In the genomic region with DNA sequence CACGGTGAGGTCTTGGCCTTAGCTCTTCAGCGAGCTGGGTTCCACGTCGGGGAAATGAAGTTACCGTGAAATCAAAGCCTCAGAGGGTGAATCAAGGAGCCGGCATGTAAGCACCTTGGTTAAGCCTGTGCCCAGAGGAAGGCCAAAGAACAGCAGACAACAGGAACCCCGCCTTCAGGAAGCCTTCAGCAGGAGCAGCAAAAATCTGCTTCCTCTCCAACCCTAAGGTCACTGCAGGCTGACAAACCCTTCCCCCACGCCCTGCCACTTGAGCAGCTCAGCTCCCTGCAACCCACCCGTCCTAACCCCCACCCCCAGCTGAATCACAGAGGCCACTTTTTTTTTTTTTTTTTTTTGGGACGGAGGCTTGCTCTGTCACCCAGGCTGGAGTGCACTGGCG, we compare ENCODE assay signal across 9 cellular contexts.
DNase-seq lines count a peak whose midpoint lies in the region; ATAC-seq and TF ChIP-seq lines count a peak whose summit lies in the region.
"Had no signal": no experiment of that assay in that cellular context is flagged by ENCODE, and none has a peak within 500 bp of the region (broad histone marks: within the 10 kb centered on the region; RNA-seq: fewer than 3 reads in every experiment).

No MANE protein-coding gene starts in this region.

- no peak overlapping the region for H3K27ac ChIP-seq in PC-3 (ENCODE audit: low read length)

- no peak overlapping the region for H2AFZ ChIP-seq in PC-3 (ENCODE audit: low read length)

- H3K9me2 ChIP-seq in PC-3 (replicated peaks; ENCODE audit: low read length) = no peaks in the 10 kb centered on the region

- peak; percentile 38 for DNase-seq in GF-D8 (lab: John Stamatoyannopoulos, UW)
- peak; percentile 9 for DNase-seq in activated CD4-positive, alpha-beta T cell treated with anti-CD3 and anti-CD28 coated beads for 1 hour
- peak; percentile 4 for DNase-seq in putamen (ENCODE audit: low spot score)
- DNase-seq in NCI-H1436 treated with DMSO at 0.1 percent for 48 hours (lab: John Stamatoyannopoulos, UW) = no peak
- DNase-seq in PC-3 = no peak
- DNase-seq in NCI-H774 (lab: John Stamatoyannopoulos, UW) = no peak
- DNase-seq: NCI-H446 had no signal

- CTCF ChIA-PET in PC-3 (lab: Charles Lee) = no interaction called here

- no peaks in the 10 kb centered on the region for H3K4me1 ChIP-seq in PC-3 (ENCODE audit: insufficient read depth, low read length)

- POLR2A ChIA-PET in PC-3 (lab: Charles Lee; ENCODE audit: unreplicated experiment) = no interaction called here

- H3K9ac ChIP-seq in PC-3 (ENCODE audit: low read length) = no peak overlapping the region

- H3K4me2 ChIP-seq in PC-3 (ENCODE audit: low read length) = no peak overlapping the region

- no peak for TF ChIP-seq CTCF in PC-3 (conservative IDR thresholded peaks at IDR 0.05; ENCODE audit: low read depth, low read length)

- H3K79me2 ChIP-seq in PC-3 (ENCODE audit: low read length) = no peaks in the 10 kb centered on the region

- H4K20me1 ChIP-seq in PC-3 (ENCODE audit: low read length) = no peaks in the 10 kb centered on the region

- no peaks in the 10 kb centered on the region for H3K36me3 ChIP-seq in PC-3 (ENCODE audit: low read depth, low read length)

- intact Hi-C loops in PC-3 (cut with micrococcal nuclease) = no loop called here

- no peaks in the 10 kb centered on the region for H3F3A ChIP-seq in PC-3 (ENCODE audit: low read length, unreplicated experiment)

- no TSS peak for BruUV-seq in PC-3 (replicated peaks; lab: Mats Ljungman, UMichigan)

- peak; percentile 85 for ATAC-seq in esophagus mucosa
- ATAC-seq in GM19455 (IDR thresholded peaks at IDR 0.05; ENCODE audit: unreplicated experiment) = no peak
- ATAC-seq in PC-3 = no peak; the same call in 1 of the 2 replicates

- H3K9me3 ChIP-seq in PC-3 (ENCODE audit: low read length) = no peaks in the 10 kb centered on the region

- no peaks in the 10 kb centered on the region for H3K27me3 ChIP-seq in PC-3 (ENCODE audit: low read length)

- no peak overlapping the region for H3K4me3 ChIP-seq in PC-3 (ENCODE audit: low read length)

Comparison
In these comparisons a context has a peak if more than half of its experiments do, and no peak if none do; other contexts are left out.
1. DNase-seq: peak in GF-D8 (single experiment), activated CD4-positive, alpha-beta T cell treated with anti-CD3 and anti-CD28 coated beads for 1 hour (single experiment) and putamen (single experiment); none in NCI-H1436 treated with DMSO at 0.1 percent for 48 hours (single experiment), PC-3 (single experiment) and NCI-H774 (single experiment).